ENCODE assay signal across 8 cellular contexts in genomic region chr6:83221886-83222479, GRCh38. TPM values are rescaled to one million over a fixed set of nuclear protein-coding genes. Genes with fewer than 3 reads are reported as not detected.
DNase-seq lines count a peak whose midpoint lies in the region; ATAC-seq and TF ChIP-seq lines count a peak whose summit lies in the region.

No MANE protein-coding gene starts in this region.

- H3K9me3 Mint-ChIP-seq in activated T-cell treated with anti-CD3 and anti-CD28 coated beads, Interleukin-2, amount 50 U/mL, for 24 hours, result no peaks in the 10 kb centered on the region

- ATAC-seq in HG03439 (IDR thresholded peaks at IDR 0.05; ENCODE audit: unreplicated experiment), result peak; percentile 60

- H3K4me1 Mint-ChIP-seq in activated T-cell treated with anti-CD3 and anti-CD28 coated beads, Interleukin-2, amount 50 U/mL, for 24 hours (ENCODE audit: low read depth), result no peaks in the 10 kb centered on the region

- H3K4me3 Mint-ChIP-seq in activated T-cell treated with anti-CD3 and anti-CD28 coated beads, Interleukin-2, amount 50 U/mL, for 24 hours, result no peak overlapping the region

- H3K4me1 ChIP-seq in OCI-LY3 (ENCODE audit: low read length) (no peaks in the 10 kb centered on the region), esophagus muscularis mucosa (peaks cover 0 to 5% (median 0%) of the 10 kb centered on the region in 4 donors)

- H3K27ac ChIP-seq in OCI-LY3 (ENCODE audit: low read length) (no peak overlapping the region), esophagus muscularis mucosa (replicated peaks in 1 of 4) (no peak overlapping the region)

- no peaks in the 10 kb centered on the region for H3K79me2 ChIP-seq in OCI-LY3 (ENCODE audit: low read length)

- H3K27me3 ChIP-seq in OCI-LY3 (ENCODE audit: low read depth, low read length) (no peaks in the 10 kb centered on the region), esophagus muscularis mucosa (no peaks in the 10 kb centered on the region)

- H4K20me1 ChIP-seq in OCI-LY3 (ENCODE audit: insufficient read depth, low read length), result no peaks in the 10 kb centered on the region

- H3K9me3 ChIP-seq in OCI-LY3 (ENCODE audit: insufficient read depth, low read length) (no peaks in the 10 kb centered on the region), esophagus muscularis mucosa (no peaks in the 10 kb centered on the region)

- no peaks in the 10 kb centered on the region for H3K27me3 Mint-ChIP-seq in activated T-cell treated with anti-CD3 and anti-CD28 coated beads, Interleukin-2, amount 50 U/mL, for 24 hours

- no peaks in the 10 kb centered on the region for H3K36me3 Mint-ChIP-seq in activated T-cell treated with anti-CD3 and anti-CD28 coated beads, Interleukin-2, amount 50 U/mL, for 24 hours (ENCODE audit: low read depth)

- no peak overlapping the region for H3K27ac Mint-ChIP-seq in activated T-cell treated with anti-CD3 and anti-CD28 coated beads, Interleukin-2, amount 50 U/mL, for 24 hours

- no peaks in the 10 kb centered on the region for H3K36me3 ChIP-seq in OCI-LY3 (replicated peaks; ENCODE audit: low read depth, low read length)
- H3K36me3 ChIP-seq in esophagus muscularis mucosa, result peaks cover 0 to 4% (median 0%) of the 10 kb centered on the region in 4 donors

- peak; percentile 80 for TF ChIP-seq CTCF in OCI-LY3 (IDR thresholded peaks at IDR 0.05; ENCODE audit: low read depth, low read length)
- TF ChIP-seq CTCF in esophagus muscularis mucosa (IDR thresholded peaks at IDR 0.05), result peak; percentile 44 to 55 (median 53)

- H2AFZ ChIP-seq in OCI-LY3 (ENCODE audit: low read depth, low read length), result no peak overlapping the region

- no peak overlapping the region for H3K4me2 ChIP-seq in OCI-LY3 (ENCODE audit: low read length)

- intact Hi-C loops in esophagus muscularis mucosa (cut with DNase I), result loop anchor here (2.0 to 5.0 kb wide), 2 partner anchors 195 to 291 kb away; partner anchors contain the start of gene PRSS35

- whole genome bisulfite sequencing in esophagus muscularis mucosa, result 57% methylated on average over 3 of the region's 3 CpGs

- H3K9ac ChIP-seq in OCI-LY3 (ENCODE audit: low read length), result no peak overlapping the region

- no peak overlapping the region for H3K4me3 ChIP-seq in OCI-LY3 (ENCODE audit: low read length)
- H3K4me3 ChIP-seq in esophagus muscularis mucosa, result no peak overlapping the region

- peak; percentile 37 for DNase-seq in GM03348 (ENCODE audit: low spot score)
- no peak for DNase-seq in esophagus muscularis mucosa (ENCODE audit: extremely low spot score)
- DNase-seq in pulmonary artery endothelial cell (ENCODE audit: low read depth, low spot score), result peak; percentile 3
- DNase-seq in activated T-cell treated with anti-CD3 and anti-CD28 coated beads, Interleukin-2, amount 50 U/mL, for 24 hours, result no peak
- DNase-seq in activated T-cell treated with anti-CD3 and anti-CD28 coated beads, Interleukin-2, amount 50 U/mL, for 48 hours, result no peak
- DNase-seq in activated CD4-positive, CD25-positive, alpha-beta regulatory T cell (lab: John Stamatoyannopoulos, UW), result no peak

- no peak for TF ChIP-seq EP300 in esophagus muscularis mucosa (IDR thresholded peaks at IDR 0.05)

- no peak for TF ChIP-seq POLR2A in esophagus muscularis mucosa (IDR thresholded peaks at IDR 0.05; ENCODE audit: low read depth)

RNA-seq across cellular contexts. Expression of gene RWDD2A, which starts 28.8 kb away (rescaled TPM):
- 1 to 10 TPM; 2.5 to 4.5 (median 3.1) TPM for total RNA-seq in esophagus muscularis mucosa
- total RNA-seq in pulmonary artery endothelial cell, result 3.1 and 4.6 TPM in 2 replicates

RNA-seq across cellular contexts. Expression of gene PGM3, which starts 28.9 kb away (rescaled TPM):
- total RNA-seq in esophagus muscularis mucosa, result 10 to 100 TPM in 1 of 4 donors, 1 to 10 TPM in 3; 7.1 to 15.4 (median 8.9) TPM
- 74.8 and 121 TPM in 2 replicates for total RNA-seq in pulmonary artery endothelial cell

Comparison
In these comparisons a context has a peak if more than half of its experiments do, and no peak if none do; other contexts are left out.
1. DNase-seq: peak in GM03348 (single experiment) and pulmonary artery endothelial cell (single experiment); none in esophagus muscularis mucosa (single experiment), activated T-cell treated with anti-CD3 and anti-CD28 coated beads, Interleukin-2, amount 50 U/mL, for 24 hours (single experiment), activated T-cell treated with anti-CD3 and anti-CD28 coated beads, Interleukin-2, amount 50 U/mL, for 48 hours (0 of 2) and activated CD4-positive, CD25-positive, alpha-beta regulatory T cell (0 of 4).